ENCODE assay signal across 1 cellular context in genomic region chr4:76090241-76090691, GRCh38.
TF ChIP-seq lines count a peak whose summit lies in the region.

No MANE protein-coding gene starts in this region.

TF ChIP-seq in SK-N-SH, 30 proteins besides CTCF, POLR2A, EP300 and RAD21 (continued from another document):
- peak; percentile 24; the same call in 1 of the 2 replicates for TF ChIP-seq NFIC (IDR thresholded peaks at IDR 0.05; ENCODE audit: borderline replicate concordance)
- no peak for TF ChIP-seq NRF1 (IDR thresholded peaks at IDR 0.05; ENCODE audit: low read depth, low read length)
- TF ChIP-seq GATA2 (CRISPR knock-in tag; IDR thresholded peaks at IDR 0.05) = peak; percentile 56; the same call in 1 of the 2 replicates
- TF ChIP-seq FOXJ3 (CRISPR knock-in tag; IDR thresholded peaks at IDR 0.05) = no peak
- TF ChIP-seq RXRA (IDR thresholded peaks at IDR 0.05; ENCODE audit: borderline replicate concordance, low read depth) = no peak
- TF ChIP-seq PBX3 (IDR thresholded peaks at IDR 0.05) = peak; percentile 56
- no peak for TF ChIP-seq ELF1 (IDR thresholded peaks at IDR 0.05)
- peak; percentile 47; the same call in 1 of the 2 replicates for TF ChIP-seq MXI1 (IDR thresholded peaks at IDR 0.05; ENCODE audit: low read depth, low read length)
- TF ChIP-seq REST (IDR thresholded peaks at IDR 0.05; ENCODE audit: low read depth, low read length) = no peak
